In genomic region chr2:137525644-137526190, GRCh38 we compare ENCODE assay signal across 14 cellular contexts.
"Had no signal": no experiment of that assay in that cellular context is flagged by ENCODE, and none has a peak within 500 bp of the region (broad histone marks: within the 10 kb centered on the region; RNA-seq: fewer than 3 reads in every experiment).

No MANE protein-coding gene starts in this region.

- DNase-seq: activated CD4-positive, alpha-beta memory T cell treated with anti-CD3 and anti-CD28 coated beads for 36 hours; activated gamma-delta T cell; activated naive CD8-positive, alpha-beta T cell treated with anti-CD3 and anti-CD28 coated beads, Interleukin-2, amount 10 ng/mL, durations not matched to agents 7 days and 5 days; activated T-cell treated with anti-CD3 and anti-CD28 coated beads, Interleukin-2, amount 50 U/mL, for 4 hours; anterior cingulate cortex; left colon; occipital lobe; right lobe of liver; thyroid gland; uterus had no signal

- H3K27me3 Mint-ChIP-seq: activated CD4-positive, alpha-beta memory T cell treated with anti-CD3 and anti-CD28 coated beads for 36 hours; activated naive CD8-positive, alpha-beta T cell treated with anti-CD3 and anti-CD28 coated beads, Interleukin-2, amount 10 ng/mL, durations not matched to agents 7 days and 5 days; natural killer cell treated with Interleukin-12 subunit alpha and Interleukin-12 subunit beta and Interleukin-15 and Interleukin-18, amount 100 ng/mL, for 72 hours had no signal

- H3K27me3 ChIP-seq: right lobe of liver, thyroid gland, uterus had no signal

- H3K36me3 ChIP-seq: prostate gland, right lobe of liver, thyroid gland, uterus had no signal

- H3K4me1 Mint-ChIP-seq: activated naive CD8-positive, alpha-beta T cell treated with anti-CD3 and anti-CD28 coated beads, Interleukin-2, amount 10 ng/mL, durations not matched to agents 7 days and 5 days; stimulated activated effector memory CD8-positive, alpha-beta T cell treated with anti-CD3 and anti-CD28 coated beads, Interleukin-12 subunit alpha, Interleukin-12 subunit beta, amount 100 ng/mL, for 72 hours had no signal

- H3K9me3 ChIP-seq: prostate gland, right lobe of liver, thyroid gland, uterus had no signal

- H3K27ac ChIP-seq: prostate gland, right lobe of liver, thyroid gland, uterus had no signal

- H3K4me1 ChIP-seq: prostate gland, right lobe of liver, thyroid gland, uterus had no signal

- H3K4me3 ChIP-seq: prostate gland, right lobe of liver, thyroid gland, uterus had no signal

- H3K36me3 Mint-ChIP-seq: activated CD4-positive, alpha-beta memory T cell treated with anti-CD3 and anti-CD28 coated beads for 36 hours; activated naive CD8-positive, alpha-beta T cell treated with anti-CD3 and anti-CD28 coated beads, Interleukin-2, amount 10 ng/mL, durations not matched to agents 7 days and 5 days; natural killer cell treated with Interleukin-12 subunit alpha and Interleukin-12 subunit beta and Interleukin-15 and Interleukin-18, amount 100 ng/mL, for 72 hours; stimulated activated effector memory CD8-positive, alpha-beta T cell treated with anti-CD3 and anti-CD28 coated beads, Interleukin-12 subunit alpha, Interleukin-12 subunit beta, amount 100 ng/mL, for 72 hours had no signal

- H3K9me3 Mint-ChIP-seq: activated CD4-positive, alpha-beta memory T cell treated with anti-CD3 and anti-CD28 coated beads for 36 hours; activated naive CD8-positive, alpha-beta T cell treated with anti-CD3 and anti-CD28 coated beads, Interleukin-2, amount 10 ng/mL, durations not matched to agents 7 days and 5 days; stimulated activated effector memory CD8-positive, alpha-beta T cell treated with anti-CD3 and anti-CD28 coated beads, Interleukin-12 subunit alpha, Interleukin-12 subunit beta, amount 100 ng/mL, for 72 hours had no signal

- H3K4me3 Mint-ChIP-seq: activated CD4-positive, alpha-beta memory T cell treated with anti-CD3 and anti-CD28 coated beads for 36 hours; activated naive CD8-positive, alpha-beta T cell treated with anti-CD3 and anti-CD28 coated beads, Interleukin-2, amount 10 ng/mL, durations not matched to agents 7 days and 5 days; activated T-cell treated with anti-CD3 and anti-CD28 coated beads, Interleukin-2, amount 50 U/mL, for 4 hours; natural killer cell treated with Interleukin-12 subunit alpha and Interleukin-12 subunit beta and Interleukin-15 and Interleukin-18, amount 100 ng/mL, for 72 hours; stimulated activated effector memory CD8-positive, alpha-beta T cell treated with anti-CD3 and anti-CD28 coated beads, Interleukin-12 subunit alpha, Interleukin-12 subunit beta, amount 100 ng/mL, for 72 hours had no signal

- ATAC-seq: esophagus mucosa; left colon; natural killer cell treated with Interleukin-12 subunit alpha and Interleukin-12 subunit beta and Interleukin-15 and Interleukin-18, amount 100 ng/mL, for 72 hours; right lobe of liver; stimulated activated effector memory CD8-positive, alpha-beta T cell treated with anti-CD3 and anti-CD28 coated beads, Interleukin-12 subunit alpha, Interleukin-12 subunit beta, amount 100 ng/mL, for 72 hours had no signal

- H3K27ac Mint-ChIP-seq: activated CD4-positive, alpha-beta memory T cell treated with anti-CD3 and anti-CD28 coated beads for 36 hours; activated naive CD8-positive, alpha-beta T cell treated with anti-CD3 and anti-CD28 coated beads, Interleukin-2, amount 10 ng/mL, durations not matched to agents 7 days and 5 days; natural killer cell treated with Interleukin-12 subunit alpha and Interleukin-12 subunit beta and Interleukin-15 and Interleukin-18, amount 100 ng/mL, for 72 hours; stimulated activated effector memory CD8-positive, alpha-beta T cell treated with anti-CD3 and anti-CD28 coated beads, Interleukin-12 subunit alpha, Interleukin-12 subunit beta, amount 100 ng/mL, for 72 hours had no signal
